24 cellular contexts compared by ENCODE assay signal in genomic region chr2:226665306-226665831, GRCh38.
"Had no signal": no experiment of that assay in that cellular context is flagged by ENCODE, and none has a peak within 500 bp of the region (broad histone marks: within the 10 kb centered on the region; RNA-seq: fewer than 3 reads in every experiment).

No MANE protein-coding gene starts in this region.

- H3K27ac ChIP-seq: KMS-11, SK-N-MC, WERI-Rb-1 had no signal

- H3K4me3 Mint-ChIP-seq: activated CD4-positive, alpha-beta memory T cell treated with anti-CD3 and anti-CD28 coated beads, Interleukin-2, amount 10 ng/mL, durations not matched to agents 7 days and 5 days; activated CD4-positive, alpha-beta T cell treated with anti-CD3 and anti-CD28 coated beads for 36 hours; activated naive CD4-positive, alpha-beta T cell treated with anti-CD3 and anti-CD28 coated beads, Interleukin-2, amount 10 ng/mL, durations not matched to agents 7 days and 5 days; activated naive CD8-positive, alpha-beta T cell treated with anti-CD3 and anti-CD28 coated beads for 36 hours; activated T-helper 17 cell treated with anti-CD3 and anti-CD28 coated beads, Interleukin-2, amount 50 U/mL, for 72 hours; T-cell had no signal

- DNase-seq: activated CD4-positive, alpha-beta memory T cell treated with anti-CD3 and anti-CD28 coated beads, Interleukin-2, amount 10 ng/mL, durations not matched to agents 7 days and 5 days; activated CD4-positive, alpha-beta T cell treated with anti-CD3 and anti-CD28 coated beads for 36 hours; activated CD4-positive, alpha-beta T cell treated with anti-CD3 and anti-CD28 coated beads, Interleukin-2, amount 50 U/mL, for 1 hour; activated gamma-delta T cell treated with Interleukin-2 at 50 U/mL for 16 hours; activated naive CD4-positive, alpha-beta T cell treated with anti-CD3 and anti-CD28 coated beads, Interleukin-2, amount 10 ng/mL, durations not matched to agents 7 days and 5 days; activated naive CD8-positive, alpha-beta T cell treated with anti-CD3 and anti-CD28 coated beads for 36 hours; activated T-cell treated with anti-CD3 and anti-CD28 coated beads for 4 hours; activated T-cell treated with anti-CD3 and anti-CD28 coated beads, Interleukin-2, amount 50 U/mL, for 48 hours; MM.1S; NCI-H1105; NCI-H1436; NCI-H1694 treated with DMSO at 0.1 percent for 48 hours; NCI-H2029 treated with DMSO at 0.1 percent for 48 hours; NCI-H510A treated with DMSO at 0.1 percent for 48 hours; NCI-H69; NK-92 treated with Interleukin-12 subunit alpha and Interleukin-12 subunit beta, amount 100 ng/mL, for 24 hours; OCI-M1; RPMI8226; T-cell; T-helper 2 cell; WERI-Rb-1 had no signal

- H3K4me2 ChIP-seq: KMS-11 had no signal

- H3K27ac Mint-ChIP-seq: activated CD4-positive, alpha-beta memory T cell treated with anti-CD3 and anti-CD28 coated beads, Interleukin-2, amount 10 ng/mL, durations not matched to agents 7 days and 5 days; activated CD4-positive, alpha-beta T cell treated with anti-CD3 and anti-CD28 coated beads for 36 hours; activated naive CD8-positive, alpha-beta T cell treated with anti-CD3 and anti-CD28 coated beads for 36 hours; activated T-helper 17 cell treated with anti-CD3 and anti-CD28 coated beads, Interleukin-2, amount 50 U/mL, for 72 hours had no signal

- H3K4me1 Mint-ChIP-seq: activated CD4-positive, alpha-beta memory T cell treated with anti-CD3 and anti-CD28 coated beads, Interleukin-2, amount 10 ng/mL, durations not matched to agents 7 days and 5 days; activated CD4-positive, alpha-beta T cell treated with anti-CD3 and anti-CD28 coated beads for 36 hours; activated naive CD4-positive, alpha-beta T cell treated with anti-CD3 and anti-CD28 coated beads, Interleukin-2, amount 10 ng/mL, durations not matched to agents 7 days and 5 days; activated naive CD8-positive, alpha-beta T cell treated with anti-CD3 and anti-CD28 coated beads for 36 hours; activated T-helper 17 cell treated with anti-CD3 and anti-CD28 coated beads, Interleukin-2, amount 50 U/mL, for 72 hours; T-cell had no signal

- H3K9ac ChIP-seq: KMS-11 had no signal

- H3K36me3 ChIP-seq: WERI-Rb-1 had no signal

- H3K4me3 ChIP-seq: SK-N-MC had no signal

- H3K9me3 Mint-ChIP-seq: activated CD4-positive, alpha-beta memory T cell treated with anti-CD3 and anti-CD28 coated beads, Interleukin-2, amount 10 ng/mL, durations not matched to agents 7 days and 5 days; activated naive CD4-positive, alpha-beta T cell treated with anti-CD3 and anti-CD28 coated beads, Interleukin-2, amount 10 ng/mL, durations not matched to agents 7 days and 5 days; activated naive CD8-positive, alpha-beta T cell treated with anti-CD3 and anti-CD28 coated beads for 36 hours; activated T-helper 17 cell treated with anti-CD3 and anti-CD28 coated beads, Interleukin-2, amount 50 U/mL, for 72 hours; T-cell had no signal

- H3K36me3 Mint-ChIP-seq: activated naive CD4-positive, alpha-beta T cell treated with anti-CD3 and anti-CD28 coated beads, Interleukin-2, amount 10 ng/mL, durations not matched to agents 7 days and 5 days; activated naive CD8-positive, alpha-beta T cell treated with anti-CD3 and anti-CD28 coated beads for 36 hours; T-cell had no signal
